Comparison of ENCODE assay signal across 8 cellular contexts in genomic region chr16:11328172-11329079, GRCh38. TPM values are rescaled to one million over a fixed set of nuclear protein-coding genes. Genes with fewer than 3 reads are reported as not detected.
A peak's percentile ranks its signal among the peaks of the same experiment; 100 is the strongest.
DNase-seq lines count a peak whose midpoint lies in the region; ATAC-seq and TF ChIP-seq lines count a peak whose summit lies in the region.

No MANE protein-coding gene starts in this region.

- H3K36me3 ChIP-seq in NT2/D1 (ENCODE audit: insufficient read depth, insufficient read length, low read length) (no peaks in the 10 kb centered on the region), psoas muscle (ENCODE audit: insufficient read depth in 1 of 2, low read depth in 1 of 2) (no peaks in the 10 kb centered on the region)

- H3K9me3 ChIP-seq in NT2/D1 (ENCODE audit: insufficient read depth, low read length) (peaks cover 17% of the 10 kb centered on the region; the same call in 1 of the 2 replicates), psoas muscle (no peaks in the 10 kb centered on the region)

- no peak for TF ChIP-seq CTCF in psoas muscle (IDR thresholded peaks at IDR 0.05)

- intact Hi-C loops in psoas muscle (cut with DNase I), result no loop called here

- DNase-seq in 8988T (peak; percentile 64), NT2/D1 (ENCODE audit: low read depth, low spot score) (peak; percentile 97), germinal center (ENCODE audit: low spot score) (peak; percentile 84), psoas muscle (peak; percentile 60 to 78), cerebellar nuclear complex (lab: John Stamatoyannopoulos, UW) (no peak)
- DNase-seq in activated T-cell treated with anti-CD3 and anti-CD28 coated beads, Interleukin-2, amount 50 U/mL, for 48 hours, result peak; percentile 57 to 66

- H3K27me3 ChIP-seq in NT2/D1 (ENCODE audit: insufficient read depth, insufficient read length) (no peaks in the 10 kb centered on the region), psoas muscle (ENCODE audit: insufficient read depth in 3 of 3, low read length in 2 of 3) (peaks cover 0 to 6% (median 0%) of the 10 kb centered on the region in 3 donors)

- peak overlapping the region; percentile 47 for H3K9ac ChIP-seq in NT2/D1 (ENCODE audit: insufficient read length, low read depth)

- H3K4me3 ChIP-seq in NT2/D1 (ENCODE audit: insufficient read length, low read depth) (peak overlapping the region; percentile 6), psoas muscle (no peak overlapping the region)

- no peak overlapping the region for H3K27ac ChIP-seq in psoas muscle

- H3K4me1 ChIP-seq in NT2/D1 (ENCODE audit: insufficient read depth, insufficient read length) (peaks cover 10% of the 10 kb centered on the region), psoas muscle (no peaks in the 10 kb centered on the region)

- peak; percentile 65 for ATAC-seq in GM18519 (IDR thresholded peaks at IDR 0.05; ENCODE audit: low FRiP score, unreplicated experiment)
- ATAC-seq in HG02885 (IDR thresholded peaks at IDR 0.05; ENCODE audit: poor library complexity, unreplicated experiment), result peak; percentile 80
- peak; percentile 39 to 78 (median 58) for ATAC-seq in psoas muscle

- WGBS in psoas muscle, 3 donors, result 33 to 37% (median 34%) methylated on average over 12 of the region's 12 CpGs

RNA-seq across cellular contexts. Expression of gene RMI2, which starts 16.8 kb away (rescaled TPM):
- total RNA-seq in psoas muscle, result under 1 TPM in 2 of 4 donors, not detected in 2; 0.16 to 0.64 TPM
- polyA plus RNA-seq in psoas muscle, result under 1 TPM; 0.11 to 0.35 (median 0.23) TPM

RNA-seq across cellular contexts. Expression of gene PRM1, which starts 47.3 kb away (rescaled TPM):
- not detected for total RNA-seq in psoas muscle
- not detected for polyA plus RNA-seq in psoas muscle

RNA-seq across cellular contexts. Expression of gene PRM2, which starts 52.1 kb away (rescaled TPM):
- not detected for total RNA-seq in psoas muscle
- polyA plus RNA-seq in psoas muscle, result not detected

RNA-seq across cellular contexts. Expression of gene PRM3, which starts 55.0 kb away (rescaled TPM):
- total RNA-seq in psoas muscle, result not detected
- not detected for polyA plus RNA-seq in psoas muscle

RNA-seq across cellular contexts. Expression of gene TNP2, which starts 59.3 kb away (rescaled TPM):
- not detected for total RNA-seq in psoas muscle
- not detected for polyA plus RNA-seq in psoas muscle

Comparison
In these comparisons a context has a peak if more than half of its experiments do, and no peak if none do; other contexts are left out.
1. DNase-seq: peak in 8988T (single experiment), NT2/D1 (single experiment), activated T-cell treated with anti-CD3 and anti-CD28 coated beads, Interleukin-2, amount 50 U/mL, for 48 hours (2 of 2), germinal center (single experiment) and psoas muscle (2 of 2); none in cerebellar nuclear complex (0 of 2).
2. Peak in every context shown above with its lines, with median percentiles within 50 percentile points of each other: ATAC-seq.